In the genomic region with DNA sequence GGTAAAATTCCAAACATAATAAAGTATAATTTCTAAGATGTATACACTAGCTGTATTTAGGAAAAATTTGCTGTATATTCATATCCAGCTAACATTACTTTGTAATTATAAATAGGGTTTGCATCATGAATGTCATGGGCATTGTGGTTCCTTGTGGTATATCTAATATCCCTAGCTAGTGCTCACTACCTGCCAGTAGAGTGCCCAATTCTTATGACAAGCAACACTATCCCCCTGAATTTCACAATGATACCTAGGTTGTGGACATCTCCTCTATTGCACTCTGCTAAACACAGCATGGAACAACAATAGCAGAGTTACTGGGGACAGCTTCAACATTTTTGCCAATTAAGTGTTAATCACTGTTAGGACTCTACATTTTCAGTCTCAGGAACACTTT, we compare ENCODE assay signal across 1 cellular context.
TF ChIP-seq lines count a peak whose summit lies in the region.

No MANE protein-coding gene starts in this region.

TF ChIP-seq in GM23338, 12 proteins besides CTCF, POLR2A, EP300 and RAD21 (continued from another document):
- TF ChIP-seq, protein P1, sequence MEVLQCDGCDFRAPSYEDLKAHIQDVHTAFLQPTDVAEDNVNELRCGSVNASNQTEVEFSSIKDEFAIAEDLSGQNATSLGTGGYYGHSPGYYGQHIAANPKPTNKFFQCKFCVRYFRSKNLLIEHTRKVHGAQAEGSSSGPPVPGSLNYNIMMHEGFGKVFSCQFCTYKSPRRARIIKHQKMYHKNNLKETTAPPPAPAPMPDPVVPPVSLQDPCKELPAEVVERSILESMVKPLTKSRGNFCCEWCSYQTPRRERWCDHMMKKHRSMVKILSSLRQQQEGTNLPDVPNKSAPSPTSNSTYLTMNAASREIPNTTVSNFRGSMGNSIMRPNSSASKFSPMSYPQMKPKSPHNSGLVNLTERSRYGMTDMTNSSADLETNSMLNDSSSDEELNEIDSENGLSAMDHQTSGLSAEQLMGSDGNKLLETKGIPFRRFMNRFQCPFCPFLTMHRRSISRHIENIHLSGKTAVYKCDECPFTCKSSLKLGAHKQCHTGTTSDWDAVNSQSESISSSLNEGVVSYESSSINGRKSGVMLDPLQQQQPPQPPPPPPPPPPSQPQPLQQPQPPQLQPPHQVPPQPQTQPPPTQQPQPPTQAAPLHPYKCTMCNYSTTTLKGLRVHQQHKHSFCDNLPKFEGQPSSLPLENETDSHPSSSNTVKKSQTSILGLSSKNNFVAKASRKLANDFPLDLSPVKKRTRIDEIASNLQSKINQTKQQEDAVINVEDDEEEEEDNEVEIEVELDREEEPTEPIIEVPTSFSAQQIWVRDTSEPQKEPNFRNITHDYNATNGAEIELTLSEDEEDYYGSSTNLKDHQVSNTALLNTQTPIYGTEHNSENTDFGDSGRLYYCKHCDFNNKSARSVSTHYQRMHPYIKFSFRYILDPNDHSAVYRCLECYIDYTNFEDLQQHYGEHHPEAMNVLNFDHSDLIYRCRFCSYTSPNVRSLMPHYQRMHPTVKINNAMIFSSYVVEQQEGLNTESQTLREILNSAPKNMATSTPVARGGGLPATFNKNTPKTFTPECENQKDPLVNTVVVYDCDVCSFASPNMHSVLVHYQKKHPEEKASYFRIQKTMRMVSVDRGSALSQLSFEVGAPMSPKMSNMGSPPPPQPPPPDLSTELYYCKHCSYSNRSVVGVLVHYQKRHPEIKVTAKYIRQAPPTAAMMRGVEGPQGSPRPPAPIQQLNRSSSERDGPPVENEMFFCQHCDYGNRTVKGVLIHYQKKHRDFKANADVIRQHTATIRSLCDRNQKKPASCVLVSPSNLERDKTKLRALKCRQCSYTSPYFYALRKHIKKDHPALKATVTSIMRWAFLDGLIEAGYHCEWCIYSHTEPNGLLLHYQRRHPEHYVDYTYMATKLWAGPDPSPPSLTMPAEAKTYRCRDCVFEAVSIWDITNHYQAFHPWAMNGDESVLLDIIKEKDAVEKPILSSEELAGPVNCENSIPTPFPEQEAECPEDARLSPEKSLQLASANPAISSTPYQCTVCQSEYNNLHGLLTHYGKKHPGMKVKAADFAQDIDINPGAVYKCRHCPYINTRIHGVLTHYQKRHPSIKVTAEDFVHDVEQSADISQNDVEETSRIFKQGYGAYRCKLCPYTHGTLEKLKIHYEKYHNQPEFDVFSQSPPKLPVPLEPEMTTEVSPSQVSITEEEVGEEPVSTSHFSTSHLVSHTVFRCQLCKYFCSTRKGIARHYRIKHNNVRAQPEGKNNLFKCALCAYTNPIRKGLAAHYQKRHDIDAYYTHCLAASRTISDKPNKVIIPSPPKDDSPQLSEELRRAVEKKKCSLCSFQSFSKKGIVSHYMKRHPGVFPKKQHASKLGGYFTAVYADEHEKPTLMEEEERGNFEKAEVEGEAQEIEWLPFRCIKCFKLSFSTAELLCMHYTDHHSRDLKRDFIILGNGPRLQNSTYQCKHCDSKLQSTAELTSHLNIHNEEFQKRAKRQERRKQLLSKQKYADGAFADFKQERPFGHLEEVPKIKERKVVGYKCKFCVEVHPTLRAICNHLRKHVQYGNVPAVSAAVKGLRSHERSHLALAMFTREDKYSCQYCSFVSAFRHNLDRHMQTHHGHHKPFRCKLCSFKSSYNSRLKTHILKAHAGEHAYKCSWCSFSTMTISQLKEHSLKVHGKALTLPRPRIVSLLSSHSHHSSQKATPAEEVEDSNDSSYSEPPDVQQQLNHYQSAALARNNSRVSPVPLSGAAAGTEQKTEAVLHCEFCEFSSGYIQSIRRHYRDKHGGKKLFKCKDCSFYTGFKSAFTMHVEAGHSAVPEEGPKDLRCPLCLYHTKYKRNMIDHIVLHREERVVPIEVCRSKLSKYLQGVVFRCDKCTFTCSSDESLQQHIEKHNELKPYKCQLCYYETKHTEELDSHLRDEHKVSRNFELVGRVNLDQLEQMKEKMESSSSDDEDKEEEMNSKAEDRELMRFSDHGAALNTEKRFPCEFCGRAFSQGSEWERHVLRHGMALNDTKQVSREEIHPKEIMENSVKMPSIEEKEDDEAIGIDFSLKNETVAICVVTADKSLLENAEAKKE (CRISPR knock-in tag; IDR thresholded peaks at IDR 0.05), result no peak
